ENCODE assay signal across 29 cellular contexts in the genomic region with DNA sequence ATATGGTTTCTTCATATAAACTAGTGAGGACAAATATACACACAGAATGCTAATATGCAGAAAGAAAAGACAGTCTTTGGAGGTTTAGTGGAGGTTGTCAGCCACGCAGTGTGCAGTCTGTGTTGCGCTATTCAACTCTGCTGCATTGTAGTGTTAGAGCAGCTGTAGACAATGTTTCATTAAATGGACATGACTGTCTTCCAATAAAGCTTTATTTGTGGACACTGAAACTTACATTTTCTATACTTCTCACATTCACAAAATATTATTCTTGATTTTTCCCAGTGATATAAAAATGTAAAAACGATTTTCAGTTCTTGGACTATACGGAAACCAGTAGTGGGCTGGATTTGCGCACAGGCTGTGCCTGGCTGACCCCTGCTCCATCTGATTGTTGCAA.
"Had no signal": no experiment of that assay in that cellular context is flagged by ENCODE, and none has a peak within 500 bp of the region (broad histone marks: within the 10 kb centered on the region; RNA-seq: fewer than 3 reads in every experiment).

No MANE protein-coding gene starts in this region.

- H3K27me3 ChIP-seq: left lung, pancreas, sigmoid colon, spleen, tibial nerve, uterus had no signal

- H3K4me3 ChIP-seq: left lung, lower lobe of right lung, pancreas, prostate gland, sigmoid colon, spleen, tibial nerve, uterus had no signal

- H3K27ac ChIP-seq: left lung, lower lobe of right lung, pancreas, prostate gland, sigmoid colon, spleen, tibial nerve, uterus had no signal

- H3K4me1 ChIP-seq: left lung, lower lobe of right lung, pancreas, prostate gland, sigmoid colon, spleen, tibial nerve, uterus had no signal

- H3K36me3 ChIP-seq: uterus had no signal

- DNase-seq: hypothalamus; immature natural killer cell; kidney; left colon; left lung; lower lobe of right lung; mammary epithelial cell; mesenchymal stem cell; naive thymus-derived CD8-positive, alpha-beta T cell; nucleus accumbens; pancreas; posterior cingulate gyrus; retina; right cardiac atrium; sigmoid colon; small intestine; spleen; stimulated activated CD4-positive, alpha-beta T cell treated with anti-CD3 and anti-CD28 coated beads, Interleukin-1b, Interleukin-23, amount 100 ng/mL, for 48 hours; stimulated activated CD4-positive, alpha-beta T cell treated with anti-CD3 and anti-CD28 coated beads, Interleukin-2, amount 100 ng/mL, for 48 hours; stimulated activated CD4-positive, alpha-beta T cell treated with anti-CD3 and anti-CD28 coated beads, Interleukin-4, amount 100 ng/mL, for 4 hours; stimulated activated CD8-positive, alpha-beta memory T cell treated with anti-CD3 and anti-CD28 coated beads, Interleukin-4, amount 100 ng/mL, for 48 hours; stimulated activated naive CD4-positive, alpha-beta T cell treated with Interleukin-2 at 50 U/mL for 16 hours; stimulated activated naive CD8-positive, alpha-beta T cell treated with anti-CD3 and anti-CD28 coated beads, Interleukin-15, amount 100 ng/mL, for 72 hours; substantia nigra; uterus had no signal

- ATAC-seq: left colon; left lung; lower lobe of right lung; naive thymus-derived CD8-positive, alpha-beta T cell; pancreas; right cardiac atrium; stimulated activated memory B cell treated with anti-CD40 and anti-IgM and Interleukin-4, amounts not matched to agents 10 μg/mL and 1 μg/mL and 100 μg/mL, for 72 hours; stimulated activated naive CD8-positive, alpha-beta T cell treated with anti-CD3 and anti-CD28 coated beads, Interleukin-15, amount 100 ng/mL, for 72 hours had no signal

- FAIRE-seq: islet of Langerhans, kidney, pancreas, small intestine had no signal

- H3K9me3 ChIP-seq: left lung, lower lobe of right lung, pancreas, prostate gland, sigmoid colon, spleen, tibial nerve, uterus had no signal
